21 cellular contexts compared by ENCODE assay signal in genomic region chr13:102097708-102098107, GRCh38.
DNase-seq lines count a peak whose midpoint lies in the region; ATAC-seq and TF ChIP-seq lines count a peak whose summit lies in the region.
"Had no signal": no experiment of that assay in that cellular context is flagged by ENCODE, and none has a peak within 500 bp of the region (broad histone marks: within the 10 kb centered on the region; RNA-seq: fewer than 3 reads in every experiment).

No MANE protein-coding gene starts in this region.

- H3K4me3 ChIP-seq in naive thymus-derived CD4-positive, alpha-beta T cell (ENCODE audit: low read length), result no peak overlapping the region
- H3K4me3 ChIP-seq in CD8-positive, alpha-beta T cell (ENCODE audit: low read depth, low read length), result no peak overlapping the region
- H3K4me3 ChIP-seq: ascending aorta, K562 had no signal

- H3K4me1 Mint-ChIP-seq in naive thymus-derived CD4-positive, alpha-beta T cell, result no peaks in the 10 kb centered on the region
- no peaks in the 10 kb centered on the region for H3K4me1 Mint-ChIP-seq in CD8-positive, alpha-beta T cell (ENCODE audit: low read depth)
- H3K4me1 Mint-ChIP-seq: CD14-positive monocyte; central memory CD8-positive, alpha-beta T cell had no signal

- peak; percentile 72 for DNase-seq in COLO668 (lab: John Stamatoyannopoulos, UW; ENCODE audit: unreplicated experiment)
- DNase-seq in NCI-H1092 treated with DMSO at 0.1 percent for 48 hours (lab: John Stamatoyannopoulos, UW), result peak; percentile 55
- peak; percentile 89 for DNase-seq in NCI-H2171 treated with DMSO at 0.1 percent for 48 hours (lab: John Stamatoyannopoulos, UW)
- DNase-seq in left cardiac atrium, result no peak
- no peak for DNase-seq in activated T-cell treated with anti-CD3 and anti-CD28 coated beads, Interleukin-2, amount 50 U/mL, for 1 hour
- no peak for DNase-seq in naive thymus-derived CD4-positive, alpha-beta T cell
- no peak for DNase-seq in CD8-positive, alpha-beta T cell
- DNase-seq: activated CD4-positive, alpha-beta T cell treated with anti-CD3 and anti-CD28 coated beads for 48 hours; head of caudate nucleus; MM.1S; NCI-H2081 treated with DMSO at 0.1 percent for 48 hours; SK-N-SH; T-helper 2 cell had no signal

- H3K36me3 ChIP-seq in naive thymus-derived CD4-positive, alpha-beta T cell (ENCODE audit: control insufficient read depth in 2 of 3, insufficient read depth in 3 of 3, low read length in 3 of 3), result no peaks in the 10 kb centered on the region
- no peaks in the 10 kb centered on the region for H3K36me3 ChIP-seq in CD8-positive, alpha-beta T cell (ENCODE audit: insufficient read depth, low read length)
- H3K36me3 ChIP-seq: ascending aorta had no signal

- no peak for TF ChIP-seq CTCF in CD8-positive, alpha-beta T cell (IDR thresholded peaks at IDR 0.05)

- no peaks in the 10 kb centered on the region for H3K4me1 ChIP-seq in naive thymus-derived CD4-positive, alpha-beta T cell (ENCODE audit: control insufficient read depth in 2 of 2, insufficient read depth in 2 of 2, low read length in 2 of 2)
- no peaks in the 10 kb centered on the region for H3K4me1 ChIP-seq in CD8-positive, alpha-beta T cell (ENCODE audit: insufficient read depth, low read length)
- H3K4me1 ChIP-seq: ascending aorta, parathyroid adenoma had no signal

- no peaks in the 10 kb centered on the region for H3K27me3 ChIP-seq in naive thymus-derived CD4-positive, alpha-beta T cell (ENCODE audit: control insufficient read depth in 2 of 2, insufficient read depth in 2 of 2, low read length in 2 of 2)
- H3K27me3 ChIP-seq in CD8-positive, alpha-beta T cell (ENCODE audit: insufficient read depth, low read length), result no peaks in the 10 kb centered on the region
- H3K27me3 ChIP-seq: ascending aorta had no signal

- intact Hi-C loops in left cardiac atrium (cut with DNase I), result loop anchor here in 1 of 2 donors (10.0 kb wide), 1 partner anchor 153 kb away; no protein-coding TSS in a partner anchor
- intact Hi-C loops in naive thymus-derived CD4-positive, alpha-beta T cell (cut with micrococcal nuclease), result no loop called here
- intact Hi-C loops in CD8-positive, alpha-beta T cell (cut with DNase I, micrococcal nuclease), result no loop called here

- H3K9me3 ChIP-seq in naive thymus-derived CD4-positive, alpha-beta T cell (ENCODE audit: control insufficient read depth in 2 of 3, low read length in 3 of 3), result no peaks in the 10 kb centered on the region
- no peaks in the 10 kb centered on the region for H3K9me3 ChIP-seq in CD8-positive, alpha-beta T cell (ENCODE audit: low read length)
- H3K9me3 ChIP-seq: ascending aorta, SK-N-SH had no signal

- POLR2A ChIA-PET in naive thymus-derived CD4-positive, alpha-beta T cell (lab: Charles Lee), result no interaction called here
- POLR2A ChIA-PET in CD8-positive, alpha-beta T cell (lab: Charles Lee), result no interaction called here

- no peak overlapping the region for H3K4me3 Mint-ChIP-seq in naive thymus-derived CD4-positive, alpha-beta T cell
- H3K4me3 Mint-ChIP-seq in CD8-positive, alpha-beta T cell, result no peak overlapping the region
- H3K4me3 Mint-ChIP-seq: activated naive CD8-positive, alpha-beta T cell; CD14-positive monocyte; central memory CD8-positive, alpha-beta T cell; mesothelial cell of epicardium; nephron had no signal

- H3K9me3 Mint-ChIP-seq in naive thymus-derived CD4-positive, alpha-beta T cell, result peaks cover 0 to 4% (median 0%) of the 10 kb centered on the region in 11 donors
- H3K9me3 Mint-ChIP-seq in CD8-positive, alpha-beta T cell, result no peaks in the 10 kb centered on the region
- H3K9me3 Mint-ChIP-seq: central memory CD8-positive, alpha-beta T cell had no signal

- peak; percentile 34 to 77 for ATAC-seq in left cardiac atrium
- ATAC-seq in naive thymus-derived CD4-positive, alpha-beta T cell, result no peak
- ATAC-seq in CD8-positive, alpha-beta T cell, result no peak
- ATAC-seq: K562 had no signal

- CTCF ChIA-PET in naive thymus-derived CD4-positive, alpha-beta T cell (lab: Charles Lee), result no interaction called here
- CTCF ChIA-PET in CD8-positive, alpha-beta T cell (lab: Charles Lee), result no interaction called here

- no peak overlapping the region for H3K27ac ChIP-seq in naive thymus-derived CD4-positive, alpha-beta T cell (ENCODE audit: low read depth, low read length)
- no peak overlapping the region for H3K27ac ChIP-seq in CD8-positive, alpha-beta T cell (ENCODE audit: low read depth, low read length)
- H3K27ac ChIP-seq: ascending aorta, parathyroid adenoma had no signal

- peaks cover 0 to 15% (median 0%) of the 10 kb centered on the region in 5 donors for H3K27me3 Mint-ChIP-seq in naive thymus-derived CD4-positive, alpha-beta T cell
- H3K27me3 Mint-ChIP-seq in CD8-positive, alpha-beta T cell (ENCODE audit: low read depth), result peaks cover 2% of the 10 kb centered on the region
- H3K27me3 Mint-ChIP-seq: activated naive CD8-positive, alpha-beta T cell; central memory CD8-positive, alpha-beta T cell had no signal

- H3K36me3 Mint-ChIP-seq in naive thymus-derived CD4-positive, alpha-beta T cell, result no peaks in the 10 kb centered on the region
- H3K36me3 Mint-ChIP-seq in CD8-positive, alpha-beta T cell, result no peaks in the 10 kb centered on the region
- H3K36me3 Mint-ChIP-seq: activated naive CD8-positive, alpha-beta T cell; CD14-positive monocyte; mesothelial cell of epicardium had no signal

- no peak overlapping the region for H3K27ac Mint-ChIP-seq in naive thymus-derived CD4-positive, alpha-beta T cell
- no peak overlapping the region for H3K27ac Mint-ChIP-seq in CD8-positive, alpha-beta T cell
- H3K27ac Mint-ChIP-seq: activated naive CD8-positive, alpha-beta T cell; CD14-positive monocyte; mesothelial cell of epicardium; nephron had no signal

Comparison
In these comparisons a context has a peak if more than half of its experiments do, and no peak if none do; other contexts are left out.
1. DNase-seq: peak in COLO668 (single experiment), NCI-H1092 treated with DMSO at 0.1 percent for 48 hours (single experiment) and NCI-H2171 treated with DMSO at 0.1 percent for 48 hours (single experiment); none in left cardiac atrium (single experiment), activated T-cell treated with anti-CD3 and anti-CD28 coated beads, Interleukin-2, amount 50 U/mL, for 1 hour (single experiment), naive thymus-derived CD4-positive, alpha-beta T cell (0 of 9) and CD8-positive, alpha-beta T cell (0 of 7).
2. ATAC-seq: peak in left cardiac atrium (2 of 2); none in naive thymus-derived CD4-positive, alpha-beta T cell (single experiment) and CD8-positive, alpha-beta T cell (single experiment).